Comparison of ENCODE assay signal across 11 cellular contexts in genomic region chr10:101188942-101189341, GRCh38. TPM values are rescaled to one million over a fixed set of nuclear protein-coding genes. Genes with fewer than 3 reads are reported as not detected.
"Had no signal": no experiment of that assay in that cellular context is flagged by ENCODE, and none has a peak within 500 bp of the region (broad histone marks: within the 10 kb centered on the region; RNA-seq: fewer than 3 reads in every experiment).

No MANE protein-coding gene starts in this region.

- ATAC-seq: HCT116 had no signal

- H3K9ac ChIP-seq: GM23248, KMS-11 had no signal

- H3K4me1 ChIP-seq: HAP-1 had no signal

- H3K4me3 Mint-ChIP-seq: HFFc6 had no signal

- H3K9me3 ChIP-seq: HAP-1 had no signal

- H3K4me2 ChIP-seq: KMS-11 had no signal

- DNase-seq: GM23248, HFFc6, IMR-90, KBM-7 had no signal

- H2AFZ ChIP-seq: GM23248 had no signal

- H3K27ac ChIP-seq: GM23248, HL-60, KMS-11 had no signal

- H3K36me3 ChIP-seq: HAP-1 had no signal

- H3K9me3 Mint-ChIP-seq: HFFc6 had no signal

- H3K4me3 ChIP-seq: GM23248, HAP-1 had no signal

- H3K27ac Mint-ChIP-seq: HFFc6 had no signal

RNA-seq across cellular contexts. Expression of gene LBX1, which starts 40.3 kb away (rescaled TPM):
- total RNA-seq: GM23248, H4, H7, HFFc6, HT1080, IMR-90 had no signal
- polyA plus RNA-seq: GM23248, IMR-90 had no signal

RNA-seq across cellular contexts. Expression of gene TLX1, which starts 57.8 kb away (rescaled TPM):
- total RNA-seq: GM23248, H4, H7, HFFc6, HT1080, IMR-90 had no signal
- polyA plus RNA-seq: GM23248, IMR-90 had no signal
